In the genomic region with DNA sequence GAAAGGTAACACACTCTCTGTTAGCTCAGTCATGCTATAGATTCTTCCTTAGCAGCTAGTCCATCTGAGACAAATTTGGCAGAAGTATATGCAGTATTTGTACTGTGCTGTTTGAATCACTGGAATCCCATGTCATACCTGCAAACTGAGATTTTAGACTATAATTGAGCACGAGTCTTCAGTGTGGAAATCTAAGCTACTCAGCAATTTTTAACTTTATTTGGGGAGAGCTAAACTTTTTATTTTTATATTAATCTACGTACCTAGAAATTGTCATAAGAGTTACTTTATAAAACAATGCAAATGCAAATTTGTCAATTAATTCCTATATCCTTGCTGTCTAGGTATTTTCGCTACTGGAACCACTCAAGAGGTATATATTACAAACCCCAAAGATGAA, we compare ENCODE assay signal across 23 cellular contexts.
DNase-seq lines count a peak whose midpoint lies in the region; ATAC-seq, FAIRE-seq and TF ChIP-seq lines count a peak whose summit lies in the region.
"Had no signal": no experiment of that assay in that cellular context is flagged by ENCODE, and none has a peak within 500 bp of the region (broad histone marks: within the 10 kb centered on the region; RNA-seq: fewer than 3 reads in every experiment).

No MANE protein-coding gene starts in this region.

- H3K4me3 ChIP-seq in A549 (no peak overlapping the region), Karpas-422 (ENCODE audit: low read length) (no peak overlapping the region), smooth muscle cell (no peak overlapping the region)
- H3K4me3 ChIP-seq: BLaER1, GM12878 had no signal

- H3K27me3 ChIP-seq in Karpas-422 (ENCODE audit: low read length) (no peaks in the 10 kb centered on the region), smooth muscle cell (ENCODE audit: low read depth) (peaks cover 81% of the 10 kb centered on the region)

- TF ChIP-seq EP300 in A549 (IDR thresholded peaks at IDR 0.05): no peak

- TF ChIP-seq CTCF in A549 (IDR thresholded peaks at IDR 0.05) (no peak), smooth muscle cell (IDR thresholded peaks at IDR 0.05; ENCODE audit: borderline replicate concordance, insufficient read depth, poor library complexity, severe bottlenecking) (no peak)

- no peaks in the 10 kb centered on the region; the same call in 2 of the 3 replicates for H3K4me1 ChIP-seq in A549
- peaks cover 67% of the 10 kb centered on the region for H3K4me1 ChIP-seq in Karpas-422 (ENCODE audit: low read length)
- peaks cover 13% of the 10 kb centered on the region for H3K4me1 ChIP-seq in smooth muscle cell (ENCODE audit: low read depth)

- 38% methylated on average over 3 of the region's 3 CpGs for WGBS in A549 (ENCODE audit: missing lambda C conversion rate)
- WGBS in smooth muscle cell (ENCODE audit: low lambda C conversion rate): 94% methylated on average over 3 of the region's 3 CpGs

- H3K79me2 ChIP-seq in Karpas-422 (ENCODE audit: low read length) (no peaks in the 10 kb centered on the region), smooth muscle cell (ENCODE audit: low read depth) (no peaks in the 10 kb centered on the region)

- no peaks in the 10 kb centered on the region for H4K20me1 ChIP-seq in Karpas-422 (ENCODE audit: insufficient read depth, low read depth, low read length)
- no peaks in the 10 kb centered on the region for H4K20me1 ChIP-seq in smooth muscle cell (ENCODE audit: low read depth)

- H3K27ac ChIP-seq in A549: no peak overlapping the region
- no peak overlapping the region for H3K27ac ChIP-seq in Karpas-422 (ENCODE audit: low read length)
- H3K27ac ChIP-seq in cingulate gyrus (ENCODE audit: low read depth, low read length): peak overlapping the region; percentile 44
- peak overlapping the region; percentile 3 for H3K27ac ChIP-seq in substantia nigra (ENCODE audit: low read depth, low read length, poor library complexity, severe bottlenecking)
- H3K27ac ChIP-seq in smooth muscle cell (ENCODE audit: low read depth): no peak overlapping the region
- H3K27ac ChIP-seq: BLaER1, RWPE1 had no signal

- H3K4me2 ChIP-seq in A549: no peak overlapping the region
- peak overlapping the region; percentile 86 for H3K4me2 ChIP-seq in Karpas-422 (ENCODE audit: low read depth, low read length, poor library complexity, severe bottlenecking)
- no peak overlapping the region for H3K4me2 ChIP-seq in smooth muscle cell
- H3K4me2 ChIP-seq: BLaER1 had no signal

- H3K9me3 ChIP-seq in A549 (no peaks in the 10 kb centered on the region), Karpas-422 (ENCODE audit: low read length) (no peaks in the 10 kb centered on the region), smooth muscle cell (replicated peaks; ENCODE audit: low read depth) (no peaks in the 10 kb centered on the region)

- DNase-seq in A549 (ENCODE audit: low read depth in 1 of 2, low spot score in 1 of 2) (no peak), Karpas-422 (no peak), substantia nigra (lab: John Stamatoyannopoulos, UW) (no peak), HuH-7.5 (ENCODE audit: low spot score) (no peak), smooth muscle cell (lab: John Stamatoyannopoulos, UW; ENCODE audit: unreplicated experiment) (no peak), RKO (ENCODE audit: low spot score) (no peak)
- DNase-seq: CD4-positive, CD25-positive, alpha-beta regulatory T cell; GDM1; KG1; MM.1S; NCI-H1048; NCI-H1417; NCI-H1694; NCI-H2029 treated with DMSO at 0.1 percent for 48 hours; NCI-H526 treated with DMSO at 0.1 percent for 48 hours; SHP77 had no signal

- POLR2A ChIA-PET in A549 (lab: Yijun Ruan, JAX): no interaction called here

- CTCF ChIA-PET in A549 (lab: Yijun Ruan, JAX): interaction anchor here (1.4 to 2.2 kb wide), 2 partner anchors 22 to 33 kb away, joined by 4 to 7 read pairs; no protein-coding TSS in a partner anchor

- no peak overlapping the region for H3K9ac ChIP-seq in Karpas-422 (ENCODE audit: low read length)
- no peak overlapping the region for H3K9ac ChIP-seq in smooth muscle cell (ENCODE audit: low read depth)
- H3K9ac ChIP-seq: BLaER1 had no signal

- no peaks in the 10 kb centered on the region for H3K9me2 ChIP-seq in Karpas-422 (replicated peaks; ENCODE audit: insufficient read depth, low read length)

- H3F3A ChIP-seq in smooth muscle cell (ENCODE audit: low read depth): no peaks in the 10 kb centered on the region

- TF ChIP-seq RAD21 in A549 (conservative IDR thresholded peaks at IDR 0.05 in 1 of 2, IDR thresholded peaks at IDR 0.05 in 1 of 2): no peak

- H3K36me3 ChIP-seq in Karpas-422 (ENCODE audit: insufficient read depth, low read length): no peaks in the 10 kb centered on the region
- no peaks in the 10 kb centered on the region for H3K36me3 ChIP-seq in smooth muscle cell (ENCODE audit: low read depth)
- H3K36me3 ChIP-seq: BLaER1 had no signal

- no peak for ATAC-seq in A549
- ATAC-seq: GM12878, HCT116 had no signal

- TF ChIP-seq POLR2A in A549 (IDR thresholded peaks at IDR 0.05; ENCODE audit: low read length): no peak

- no peak overlapping the region for H2AFZ ChIP-seq in Karpas-422 (ENCODE audit: low read length)
- no peak overlapping the region for H2AFZ ChIP-seq in smooth muscle cell (ENCODE audit: low read depth)

- FAIRE-seq in A549 (lab: Jason Lieb, UNC): no peak
- FAIRE-seq: D721Med, GM12878, H1 had no signal

TF ChIP-seq in A549, 52 proteins besides CTCF, POLR2A, EP300 and RAD21:
- TF ChIP-seq MAFK (IDR thresholded peaks at IDR 0.05; ENCODE audit: partially characterized antibody): peak; percentile 58
- TF ChIP-seq CBX8 (IDR thresholded peaks at IDR 0.05): no peak
- no peak for TF ChIP-seq HOXA7 (CRISPR knock-in tag; IDR thresholded peaks at IDR 0.05)

Comparison
In these comparisons a context has a peak if more than half of its experiments do, and no peak if none do; other contexts are left out.
1. H3K27ac ChIP-seq: peak in cingulate gyrus (single experiment) and substantia nigra (single experiment); none in A549 (0 of 2), Karpas-422 (single experiment) and smooth muscle cell (single experiment).